Comparison of ENCODE assay signal across 23 cellular contexts in the genomic region with DNA sequence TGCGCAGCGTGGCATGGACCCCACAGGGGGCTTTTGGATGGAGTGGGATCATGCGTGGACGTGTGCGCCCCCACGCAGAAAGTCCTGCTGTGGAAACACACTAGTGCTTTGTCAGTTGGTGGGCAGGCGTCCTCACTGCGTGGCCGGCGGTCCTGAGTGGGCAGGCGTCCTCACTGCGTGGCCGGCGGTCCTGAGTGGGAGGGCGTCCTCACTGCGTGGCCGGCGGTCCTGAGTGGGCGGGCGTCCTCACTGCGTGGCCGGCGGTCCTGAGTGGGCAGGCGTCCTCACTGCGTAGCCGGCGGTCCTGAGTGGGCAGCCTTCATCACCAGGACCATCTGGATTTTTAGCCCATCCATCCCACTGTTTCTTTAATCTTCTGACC.
"Had no signal": no experiment of that assay in that cellular context is flagged by ENCODE, and none has a peak within 500 bp of the region (broad histone marks: within the 10 kb centered on the region; RNA-seq: fewer than 3 reads in every experiment).

No MANE protein-coding gene starts in this region.

- ATAC-seq: left lobe of liver, natural killer cell, pancreas, sciatic nerve had no signal

- H3K9me3 ChIP-seq: esophagus squamous epithelium, pancreas, right atrium auricular region, testis, tibial artery had no signal

- H3K27me3 Mint-ChIP-seq: memory B cell, progenitor cell of endocrine pancreas, type B pancreatic cell had no signal

- H3K9me3 Mint-ChIP-seq: immature natural killer cell, memory B cell, natural killer cell, type B pancreatic cell had no signal

- H3K27ac Mint-ChIP-seq: progenitor cell of endocrine pancreas, type B pancreatic cell had no signal

- H3K27ac ChIP-seq: coronary artery, esophagus squamous epithelium, pancreas, right atrium auricular region, testis, tibial artery had no signal

- DNase-seq: dermis blood vessel endothelial cell; effector memory CD4-positive, alpha-beta T cell; erythroblast; esophagus squamous epithelium; foreskin melanocyte; hypothalamus; immature natural killer cell; natural killer cell; occipital lobe; pancreas; stimulated activated naive CD4-positive, alpha-beta T cell treated with Interleukin-2 at 50 U/mL for 16 hours; substantia nigra; testis; tibial artery had no signal

- H3K4me3 ChIP-seq: coronary artery, esophagus squamous epithelium, lung, pancreas, right atrium auricular region, testis, tibial artery had no signal

- H3K4me3 Mint-ChIP-seq: immature natural killer cell, memory B cell, natural killer cell, type B pancreatic cell had no signal

- FAIRE-seq: keratinocyte, pancreas had no signal

- H3K27me3 ChIP-seq: esophagus squamous epithelium, pancreas, right atrium auricular region, testis, tibial artery had no signal

- H3K36me3 ChIP-seq: esophagus squamous epithelium, pancreas, right atrium auricular region, tibial artery had no signal

- H3K36me3 Mint-ChIP-seq: natural killer cell, type B pancreatic cell had no signal

- H3K4me1 ChIP-seq: tibial artery had no signal
